7 cellular contexts compared by ENCODE assay signal in the genomic region with DNA sequence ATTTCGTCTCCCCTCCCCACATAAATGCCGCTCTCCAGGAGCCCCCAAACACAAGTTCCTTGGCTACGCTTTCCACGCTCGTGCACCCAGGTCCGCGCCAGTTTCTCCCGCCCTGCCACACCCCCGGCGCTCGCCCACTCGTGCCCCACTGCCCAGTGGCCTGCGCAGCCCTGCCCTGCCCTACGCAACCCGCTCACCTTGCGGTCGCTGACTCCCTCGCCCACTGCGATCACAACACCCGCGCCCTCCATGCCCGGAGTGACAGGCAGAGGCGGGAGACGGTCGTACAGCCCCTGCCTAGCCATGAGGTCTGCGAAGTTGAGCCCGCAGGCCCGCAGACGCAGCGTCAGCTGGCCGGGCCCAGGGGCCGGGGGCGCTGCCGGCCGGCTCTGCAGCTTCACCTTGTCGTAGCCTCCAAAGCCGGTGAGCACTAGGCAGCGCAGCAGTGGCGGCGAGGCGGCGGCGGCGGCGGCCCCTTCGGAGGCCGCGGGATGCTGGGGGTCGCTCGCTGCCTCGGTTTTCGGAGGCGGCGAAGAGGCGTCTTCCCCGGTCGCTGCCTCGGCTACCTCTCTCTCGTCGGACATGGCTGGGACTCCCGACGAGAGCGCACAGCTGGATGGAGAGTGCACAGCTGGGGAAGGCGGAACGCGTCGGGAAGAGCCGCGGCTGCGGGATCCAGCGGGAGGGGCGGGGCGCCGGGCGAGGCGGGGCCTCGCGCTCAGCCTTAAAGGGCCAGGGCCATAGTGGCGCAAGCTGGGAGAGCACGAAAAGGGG. TPM values are rescaled to one million over a fixed set of nuclear protein-coding genes. Genes with fewer than 3 reads are reported as not detected.
A peak's percentile ranks its signal among the peaks of the same experiment; 100 is the strongest.
DNase-seq lines count a peak whose midpoint lies in the region; ATAC-seq and TF ChIP-seq lines count a peak whose summit lies in the region.

Gene VAT1 (minus strand): TSS at position 647 of the 774 bp plus-strand sequence. CDS start 63 bp downstream, at position 584.

- peak within 1 kb of the TSS; percentile 89 for H3K27ac Mint-ChIP-seq in T-helper 17 cell

- no peak for TF ChIP-seq CTCF in left ventricle myocardium inferior (IDR thresholded peaks at IDR 0.05; ENCODE audit: borderline replicate concordance)

- no peaks in the 10 kb centered on the region for H3K36me3 Mint-ChIP-seq in T-helper 17 cell (ENCODE audit: low read depth)

- H3K4me3 ChIP-seq in left ventricle myocardium inferior (peak within 1 kb of the TSS; percentile 95), aorta (ENCODE audit: low read length in 2 of 2) (peak within 1 kb of the TSS; percentile 61 to 83)

- H3K4me1 ChIP-seq in left ventricle myocardium inferior (peaks cover 60% of the 10 kb centered on the region), aorta (ENCODE audit: control insufficient read depth in 1 of 2, insufficient read depth in 2 of 2, low read length in 2 of 2) (no peaks in the 10 kb centered on the region)

- ATAC-seq in GM18502 (IDR thresholded peaks at IDR 0.05; ENCODE audit: poor library complexity, unreplicated experiment) = peak; percentile 42
- ATAC-seq in T-helper 17 cell = peak; percentile 53
- ATAC-seq in aorta (ENCODE audit: low FRiP score) = peak; percentile 87

- H3K36me3 ChIP-seq in left ventricle myocardium inferior (peaks cover 15% of the 10 kb centered on the region), aorta (ENCODE audit: control insufficient read depth in 1 of 2, insufficient read depth in 2 of 2, low read length in 1 of 2) (peaks cover 0 to 3% of the 10 kb centered on the region in 2 donors)

- intact Hi-C loops in left ventricle myocardium inferior (cut with micrococcal nuclease) = no loop called here
- intact Hi-C loops in posterior cingulate gyrus (cut with DNase I) = loop anchor here (2.0 to 5.0 kb wide), 2 partner anchors 149 to 310 kb away; partner anchors contain the start of gene NBR1
- intact Hi-C loops in aorta (cut with DNase I) = loop anchor here (2.0 to 5.0 kb wide), 3 partner anchors 149 to 190 kb away; partner anchors contain the start of genes NBR1 (in 2 of the 2) and TMEM106A (in 1 of the 2)

- WGBS in aorta, 2 donors = 0 to 1% methylated on average over 73 to 80 of the region's 80 CpGs

- H3K9me3 ChIP-seq in T-helper 17 cell (ENCODE audit: control insufficient read depth, low read length, poor library complexity, severe bottlenecking) (no peaks in the 10 kb centered on the region), left ventricle myocardium inferior (replicated peaks) (no peaks in the 10 kb centered on the region), aorta (ENCODE audit: control insufficient read depth, low read length) (no peaks in the 10 kb centered on the region)

- H3K27me3 ChIP-seq in left ventricle myocardium inferior (ENCODE audit: low read depth) = no peaks in the 10 kb centered on the region
- no peaks in the 10 kb centered on the region for H3K27me3 ChIP-seq in aorta (ENCODE audit: control insufficient read depth in 1 of 2, insufficient read depth in 2 of 2, low read length in 1 of 2)

- peak within 1 kb of the TSS; percentile 94 for H3K4me3 Mint-ChIP-seq in T-helper 17 cell

- H3K4me1 Mint-ChIP-seq in T-helper 17 cell = peaks cover 43% of the 10 kb centered on the region

- H3K27ac ChIP-seq in left ventricle myocardium inferior (replicated peaks) = peak within 1 kb of the TSS; percentile 89
- H3K27ac ChIP-seq in aorta (ENCODE audit: low read depth in 1 of 2, low read length in 2 of 2) = peak within 1 kb of the TSS in 1 of 2 donors; percentile 66

- no peaks in the 10 kb centered on the region for H3K27me3 Mint-ChIP-seq in T-helper 17 cell

- DNase-seq in NCI-H1105 treated with DMSO at 0.1 percent for 48 hours (lab: John Stamatoyannopoulos, UW) (peak; percentile 59), T-helper 17 cell (peak; percentile 41 to 69 (median 65)), anterior cingulate cortex (lab: John Stamatoyannopoulos, UW) (peak in 56 of 58 donors; percentile 18 to 78 (median 57)), left ventricle myocardium inferior (peak; percentile 86), posterior cingulate gyrus (peak; percentile 68 to 96 (median 78)), aorta (peak; percentile 88 to 94)

RNA-seq across cellular contexts. Expression of gene VAT1, which starts in this region (rescaled TPM):
- total RNA-seq in T-helper 17 cell (10 to 100 TPM; 26.0 to 29.3 TPM), left ventricle myocardium inferior (68.2 TPM), aorta (100 to 1,000 TPM; 165 to 241 TPM)
- polyA plus RNA-seq in aorta = 10 to 100 TPM; 55.7 to 65.3 TPM
